In genomic region chr6:154292855-154293519, GRCh38 we compare ENCODE assay signal across 11 cellular contexts.
A peak's percentile ranks its signal among the peaks of the same experiment; 100 is the strongest.
DNase-seq lines count a peak whose midpoint lies in the region; ATAC-seq and TF ChIP-seq lines count a peak whose summit lies in the region.
"Had no signal": no experiment of that assay in that cellular context is flagged by ENCODE, and none has a peak within 500 bp of the region (broad histone marks: within the 10 kb centered on the region; RNA-seq: fewer than 3 reads in every experiment).

No MANE protein-coding gene starts in this region.

- peak overlapping the region; percentile 12 for H3K27ac ChIP-seq in osteoblast (ENCODE audit: low read depth, low read length)
- no peak overlapping the region for H3K27ac ChIP-seq in dorsolateral prefrontal cortex

- no TSS peak for BruUV-seq in Calu3 (replicated peaks; lab: Mats Ljungman, UMichigan)

- H3K79me2 ChIP-seq in osteoblast (ENCODE audit: insufficient read depth, low read length): no peaks in the 10 kb centered on the region

- peak overlapping the region; percentile 33 for H3K4me3 Mint-ChIP-seq in Calu3 (ENCODE audit: low read depth, unreplicated experiment)
- no peak overlapping the region for H3K4me3 Mint-ChIP-seq in activated CD8-positive, alpha-beta memory T cell treated with anti-CD3 and anti-CD28 coated beads, Interleukin-2, amount 10 ng/mL, durations not matched to agents 7 days and 5 days
- H3K4me3 Mint-ChIP-seq: natural killer cell had no signal

- H3K4me1 ChIP-seq in osteoblast (ENCODE audit: insufficient read depth, low read length): peaks cover 12% of the 10 kb centered on the region

- no peaks in the 10 kb centered on the region for H3K36me3 Mint-ChIP-seq in Calu3 (ENCODE audit: insufficient read depth, unreplicated experiment)
- no peaks in the 10 kb centered on the region for H3K36me3 Mint-ChIP-seq in activated CD8-positive, alpha-beta memory T cell treated with anti-CD3 and anti-CD28 coated beads, Interleukin-2, amount 10 ng/mL, durations not matched to agents 7 days and 5 days
- H3K36me3 Mint-ChIP-seq: natural killer cell had no signal

- H3K9me3 Mint-ChIP-seq in Calu3 (ENCODE audit: low read depth, unreplicated experiment): peaks cover 2% of the 10 kb centered on the region
- H3K9me3 Mint-ChIP-seq in activated CD8-positive, alpha-beta memory T cell treated with anti-CD3 and anti-CD28 coated beads, Interleukin-2, amount 10 ng/mL, durations not matched to agents 7 days and 5 days (ENCODE audit: low read depth): no peaks in the 10 kb centered on the region
- H3K9me3 Mint-ChIP-seq: natural killer cell had no signal

- peak; percentile 9 for DNase-seq in Calu3
- peak; percentile 13 for DNase-seq in NCI-H460 (ENCODE audit: extremely low read depth, low read depth)
- DNase-seq in osteoblast (ENCODE audit: insufficient read length, low spot score, missing footprints): peak; percentile 77
- no peak for DNase-seq in activated CD8-positive, alpha-beta memory T cell treated with anti-CD3 and anti-CD28 coated beads, Interleukin-2, amount 10 ng/mL, durations not matched to agents 7 days and 5 days
- DNase-seq in cerebellar nuclear complex (lab: John Stamatoyannopoulos, UW): no peak
- DNase-seq in dorsolateral prefrontal cortex: no peak
- DNase-seq: caudate nucleus, GF-D8, natural killer cell had no signal

- no peaks in the 10 kb centered on the region for H3K9me3 ChIP-seq in osteoblast (ENCODE audit: low read depth, low read length)

- H3K4me1 Mint-ChIP-seq in Calu3 (ENCODE audit: low read depth, unreplicated experiment): peaks cover 41% of the 10 kb centered on the region
- peaks cover 9% of the 10 kb centered on the region for H3K4me1 Mint-ChIP-seq in activated CD8-positive, alpha-beta memory T cell treated with anti-CD3 and anti-CD28 coated beads, Interleukin-2, amount 10 ng/mL, durations not matched to agents 7 days and 5 days
- H3K4me1 Mint-ChIP-seq: natural killer cell had no signal

- ATAC-seq in esophagus mucosa (peak; percentile 41), GM21619 (IDR thresholded peaks at IDR 0.05; ENCODE audit: unreplicated experiment) (no peak)
- ATAC-seq in activated CD8-positive, alpha-beta memory T cell treated with anti-CD3 and anti-CD28 coated beads, Interleukin-2, amount 10 ng/mL, durations not matched to agents 7 days and 5 days: no peak
- ATAC-seq: natural killer cell had no signal

- TF ChIP-seq CTCF in Calu3 (IDR thresholded peaks at IDR 0.05; ENCODE audit: unreplicated experiment) (no peak), osteoblast (IDR thresholded peaks at IDR 0.05; ENCODE audit: extremely low read depth, low read depth, low read length) (no peak), dorsolateral prefrontal cortex (IDR thresholded peaks at IDR 0.05 in 54 of 56, conservative IDR thresholded peaks at IDR 0.05 in 2 of 56; ENCODE audit: low read depth in 1 of 56, partially characterized antibody in 56 of 56) (no peak)

- no peaks in the 10 kb centered on the region for H3K36me3 ChIP-seq in osteoblast (ENCODE audit: insufficient read depth, low read length)

- intact Hi-C loops in Calu3 (cut with micrococcal nuclease; ENCODE audit: unreplicated experiment) (no loop called here), dorsolateral prefrontal cortex (cut with DNase I) (no loop called here)

- peak overlapping the region; percentile 43 for H3K4me3 ChIP-seq in osteoblast (ENCODE audit: insufficient read depth, low read length)
- H3K4me3 ChIP-seq in dorsolateral prefrontal cortex: no peak overlapping the region

- H3K27me3 Mint-ChIP-seq in Calu3 (ENCODE audit: unreplicated experiment): no peaks in the 10 kb centered on the region
- peaks cover 5% of the 10 kb centered on the region for H3K27me3 Mint-ChIP-seq in activated CD8-positive, alpha-beta memory T cell treated with anti-CD3 and anti-CD28 coated beads, Interleukin-2, amount 10 ng/mL, durations not matched to agents 7 days and 5 days

- no peaks in the 10 kb centered on the region for H4K20me1 ChIP-seq in osteoblast (ENCODE audit: insufficient read depth, low read length)

- peak overlapping the region; percentile 63 for H3K4me2 ChIP-seq in osteoblast (ENCODE audit: insufficient read depth, low read length)

- H3K27ac Mint-ChIP-seq in Calu3 (ENCODE audit: unreplicated experiment): peak overlapping the region; percentile 87
- H3K27ac Mint-ChIP-seq in activated CD8-positive, alpha-beta memory T cell treated with anti-CD3 and anti-CD28 coated beads, Interleukin-2, amount 10 ng/mL, durations not matched to agents 7 days and 5 days: no peak overlapping the region
- H3K27ac Mint-ChIP-seq: natural killer cell had no signal

- CTCF ChIA-PET in Calu3 (lab: Charles Lee): interaction anchor here (0.5 to 0.6 kb wide), 2 partner anchors 16 to 95 kb away, joined by 3 to 5 read pairs; no protein-coding TSS in a partner anchor
- CTCF ChIA-PET in activated CD8-positive, alpha-beta memory T cell treated with anti-CD3 and anti-CD28 coated beads, Interleukin-2, amount 10 ng/mL, durations not matched to agents 7 days and 5 days (lab: Charles Lee): no interaction called here

- peak overlapping the region; percentile 68 for H2AFZ ChIP-seq in osteoblast (ENCODE audit: low read length)

- H3K27me3 ChIP-seq in osteoblast (ENCODE audit: insufficient read depth, low read length) (no peaks in the 10 kb centered on the region), dorsolateral prefrontal cortex (no peaks in the 10 kb centered on the region)

Comparison
In these comparisons a context has a peak if more than half of its experiments do, and no peak if none do; other contexts are left out.
1. DNase-seq: peak in Calu3 (single experiment), NCI-H460 (single experiment) and osteoblast (single experiment); none in activated CD8-positive, alpha-beta memory T cell treated with anti-CD3 and anti-CD28 coated beads, Interleukin-2, amount 10 ng/mL, durations not matched to agents 7 days and 5 days (single experiment), cerebellar nuclear complex (0 of 2) and dorsolateral prefrontal cortex (0 of 10).